21 cellular contexts compared by ENCODE assay signal in the genomic region with DNA sequence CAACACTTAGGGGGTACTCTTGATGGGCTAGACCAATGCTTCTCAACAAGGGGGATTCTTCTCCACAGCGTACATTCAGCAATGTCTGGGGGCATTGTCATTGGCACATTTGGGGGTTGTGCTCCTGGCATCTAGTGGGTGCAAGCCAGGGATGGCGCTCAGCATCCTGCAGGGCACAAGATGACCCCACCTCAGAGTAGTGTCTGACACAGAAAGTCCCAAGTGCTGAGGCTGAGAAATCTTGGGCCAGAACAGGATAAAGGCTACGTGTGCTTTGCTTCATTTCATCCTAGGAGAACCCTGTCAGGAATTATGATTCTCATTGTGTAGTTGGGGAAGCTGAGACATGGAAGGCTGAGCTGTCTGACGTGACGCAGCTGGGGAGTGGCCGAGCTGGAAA.
"Had no signal": no experiment of that assay in that cellular context is flagged by ENCODE, and none has a peak within 500 bp of the region (broad histone marks: within the 10 kb centered on the region; RNA-seq: fewer than 3 reads in every experiment).

No MANE protein-coding gene starts in this region.

- H3K9me3 ChIP-seq: SJSA1 had no signal

- H3K4me3 ChIP-seq: SJSA1, SK-N-MC had no signal

- DNase-seq: Kasumi-1, KG1, MM.1S, NCI-H1092 treated with DMSO at 0.1 percent for 48 hours, NCI-H1436, NCI-H187, NCI-H2029, NCI-H2081 treated with DMSO at 0.1 percent for 48 hours, NCI-H2171, NCI-H226, NCI-H446, NCI-H510A, NCI-H524 treated with DMSO at 0.1 percent for 48 hours, NCI-H69, NCI-H774, Right ventricle myocardium superior, RPMI8226, SIG-M5 had no signal

- H3K36me3 ChIP-seq: SJSA1 had no signal

- H3K27ac ChIP-seq: HL-60, SJSA1, SK-N-MC had no signal
